ENCODE assay signal across 18 cellular contexts in genomic region chr7:134512271-134512670, GRCh38. TPM values are rescaled to one million over a fixed set of nuclear protein-coding genes. Genes with fewer than 3 reads are reported as not detected.
DNase-seq lines count a peak whose midpoint lies in the region; ATAC-seq, FAIRE-seq and TF ChIP-seq lines count a peak whose summit lies in the region.
"Had no signal": no experiment of that assay in that cellular context is flagged by ENCODE, and none has a peak within 500 bp of the region (broad histone marks: within the 10 kb centered on the region; RNA-seq: fewer than 3 reads in every experiment).

No MANE protein-coding gene starts in this region.

- no peaks in the 10 kb centered on the region for H3K27me3 ChIP-seq in mammary epithelial cell (ENCODE audit: insufficient read depth, low read length)

- in situ Hi-C loops in mammary epithelial cell (cut with MboI; ENCODE audit: low sequenced_read_pairs in 2 of 2): loop anchor here in 1 of 2 donors (5.0 kb wide), 1 partner anchor 80 kb away; no protein-coding TSS in a partner anchor

- H3K4me2 ChIP-seq in A549 (no peak overlapping the region), mammary epithelial cell (ENCODE audit: insufficient read depth, low read depth, low read length) (peak overlapping the region; percentile 56)

- H3K9me3 ChIP-seq in A549 (no peaks in the 10 kb centered on the region), mammary epithelial cell (replicated peaks; ENCODE audit: insufficient read depth, low read length) (no peaks in the 10 kb centered on the region)
- H3K9me3 ChIP-seq: Caco-2 had no signal

- no peak overlapping the region for H3K4me3 ChIP-seq in A549
- no peak overlapping the region for H3K4me3 ChIP-seq in mammary epithelial cell (replicated peaks in 1 of 3; ENCODE audit: insufficient read depth in 1 of 3, low read depth in 2 of 3, low read length in 3 of 3)
- H3K4me3 ChIP-seq: K562 had no signal

- 100% methylated on average over 1 of the region's 1 CpG for WGBS in A549 (ENCODE audit: missing lambda C conversion rate)
- WGBS in mammary epithelial cell (ENCODE audit: low coverage, missing lambda C conversion rate): 73% methylated on average over 1 of the region's 1 CpG

- TF ChIP-seq RAD21 in A549 (conservative IDR thresholded peaks at IDR 0.05 in 1 of 2, IDR thresholded peaks at IDR 0.05 in 1 of 2): no peak

- ATAC-seq in A549: no peak
- no peak for ATAC-seq in GM18520 (IDR thresholded peaks at IDR 0.05; ENCODE audit: unreplicated experiment)
- ATAC-seq in HG02798 (IDR thresholded peaks at IDR 0.05; ENCODE audit: poor library complexity, unreplicated experiment): no peak
- ATAC-seq in HG02678 (IDR thresholded peaks at IDR 0.05; ENCODE audit: unreplicated experiment): no peak
- ATAC-seq: K562 had no signal

- H3K27ac ChIP-seq in A549 (peak overlapping the region; percentile 48 to 83), mammary epithelial cell (ENCODE audit: insufficient read depth, low read depth, low read length) (peak overlapping the region; percentile 56)

- dilution Hi-C loops in mammary epithelial cell (cut with HindIII; ENCODE audit: low sequenced_read_pairs): loop anchor here (10.0 kb wide), 1 partner anchor 77 kb away; no protein-coding TSS in a partner anchor

- H3K4me1 ChIP-seq in A549 (peaks cover 37% of the 10 kb centered on the region), mammary epithelial cell (ENCODE audit: insufficient read depth, low read length) (peaks cover 52% of the 10 kb centered on the region)
- H3K4me1 ChIP-seq: Caco-2 had no signal

- no peaks in the 10 kb centered on the region for H3K79me2 ChIP-seq in mammary epithelial cell (ENCODE audit: insufficient read depth, low read length)

- no TSS peak for BruUV-seq in mammary epithelial cell (replicated peaks; lab: Mats Ljungman, UMichigan)

- H2AFZ ChIP-seq in mammary epithelial cell (ENCODE audit: low read depth, low read length): no peak overlapping the region

- intact Hi-C loops in mammary epithelial cell (cut with micrococcal nuclease): loop anchor here (1.0 to 5.0 kb wide), 4 partner anchors 34 to 145 kb away; no protein-coding TSS in a partner anchor

- no peaks in the 10 kb centered on the region for H3K36me3 ChIP-seq in mammary epithelial cell (ENCODE audit: insufficient read depth, low read length)

- POLR2A ChIA-PET in A549 (lab: Yijun Ruan, JAX): interaction anchor here (0.6 to 3.2 kb wide), 3 partner anchors 53 to 80 kb away, joined by 3 to 23 read pairs (median 9); partner anchors contain the start of gene AKR1B1

- no peak for TF ChIP-seq EP300 in A549 (IDR thresholded peaks at IDR 0.05)

- H3K9ac ChIP-seq in mammary epithelial cell (ENCODE audit: insufficient read depth, low read length): peak overlapping the region; percentile 41

- CTCF ChIA-PET in A549 (lab: Yijun Ruan, JAX) (interaction anchor here (0.6 to 28.4 kb wide), 28 partner anchors 7 to 692 kb away, joined by 3 to 914 read pairs (median 27); partner anchors contain the start of genes AKR1B1, AKR1B10 and AKR1B15), mammary epithelial cell (lab: Charles Lee; ENCODE audit: low non-redundant PET) (interaction anchor here (1.0 to 1.2 kb wide), 2 partner anchors 79 to 80 kb away, joined by 3 to 5 read pairs; no protein-coding TSS in a partner anchor)

- TF ChIP-seq CTCF in A549 (IDR thresholded peaks at IDR 0.05) (no peak), mammary epithelial cell (conservative IDR thresholded peaks at IDR 0.05 in 1 of 2, IDR thresholded peaks at IDR 0.05 in 1 of 2; ENCODE audit: extremely low read depth in 1 of 2, insufficient read depth in 1 of 2, low read depth in 1 of 2, low read length in 2 of 2) (no peak)

- no peak for TF ChIP-seq POLR2A in A549 (IDR thresholded peaks at IDR 0.05; ENCODE audit: low read length)

- no peak for FAIRE-seq in A549 (lab: Jason Lieb, UNC)
- FAIRE-seq: GM19239, K562 had no signal

- no peak for DNase-seq in A549 (ENCODE audit: low read depth in 1 of 2, low spot score in 1 of 2)
- DNase-seq in HPDE6-E6E7 (ENCODE audit: extremely low spot score): peak; percentile 12
- peak; percentile 83 for DNase-seq in mammary epithelial cell
- peak; percentile 55 for DNase-seq in kidney tubule cell (ENCODE audit: low spot score)
- DNase-seq: ACHN, AML-193, Caco-2, DMS53, H7, NCI-H1436, NCI-H2029 treated with DMSO at 0.1 percent for 48 hours, NCI-H748 treated with DMSO at 0.1 percent for 48 hours, OCI-M1 had no signal

- H4K20me1 ChIP-seq in mammary epithelial cell (ENCODE audit: insufficient read depth, low read length): no peaks in the 10 kb centered on the region

TF ChIP-seq in A549, 52 proteins besides CTCF, POLR2A, EP300 and RAD21:
- no peak for TF ChIP-seq E2F6 (IDR thresholded peaks at IDR 0.05; ENCODE audit: borderline replicate concordance, low read depth)
- no peak for TF ChIP-seq CBX2 (IDR thresholded peaks at IDR 0.05; ENCODE audit: borderline replicate concordance, low read depth)
- no peak for TF ChIP-seq GATA3 (IDR thresholded peaks at IDR 0.05; ENCODE audit: borderline replicate concordance)
- TF ChIP-seq MYC (IDR thresholded peaks at IDR 0.05; ENCODE audit: borderline replicate concordance, low read length): no peak
- TF ChIP-seq RARB (CRISPR knock-in tag; IDR thresholded peaks at IDR 0.05): no peak
- TF ChIP-seq MAFK (IDR thresholded peaks at IDR 0.05; ENCODE audit: partially characterized antibody): no peak
- TF ChIP-seq FOSL2 (IDR thresholded peaks at IDR 0.05): no peak
- peak; percentile 33; the same call in 1 of the 2 replicates for TF ChIP-seq FOSL2 (CRISPR knock-in tag; IDR thresholded peaks at IDR 0.05)
TF ChIP-seq in A549: peak in this region for 1.

RNA-seq across cellular contexts. Expression of gene AKR1B10, which starts 15.1 kb away (rescaled TPM):
- polyA plus RNA-seq in A549 (2011; rRNA removed) (5,007 and 5,423 TPM in 2 replicates), A549 (2017; fragmentation: RNase III; extraction: RNeasy Plus Mini Kit Qiagen cat#74134 plus additional on column Dnase treatment) (2,953 to 3,542 TPM (median 3,237 TPM) in 3 replicates), mammary epithelial cell (4.7 TPM)
- polyA plus RNA-seq in A549 (2012; cell fraction: cytosol; rRNA removed): 2,033 and 2,091 TPM in 2 replicates
- polyA plus RNA-seq in A549 (2012; cell fraction: nucleus; rRNA removed): 892 and 1,126 TPM in 2 replicates
- 2,016 and 2,285 TPM in 2 replicates for polyA minus RNA-seq in A549 (2011; rRNA and poly(A)+ RNA removed)
- 1 to 10 TPM; 1.0 to 1.7 TPM for total RNA-seq in mammary epithelial cell
- polyA minus RNA-seq in mammary epithelial cell: 0.83 TPM
- total RNA-seq: H7, K562 had no signal
- polyA plus RNA-seq: K562 had no signal

RNA-seq across cellular contexts. Expression of gene AKR1B15, which starts 36.6 kb away (rescaled TPM):
- polyA plus RNA-seq in A549 (2011; rRNA removed): 17.9 and 19.9 TPM in 2 replicates
- polyA plus RNA-seq in A549 (2012; cell fraction: cytosol; rRNA removed): 2.1 and 2.3 TPM in 2 replicates
- 1.6 and 3.6 TPM in 2 replicates for polyA plus RNA-seq in A549 (2012; cell fraction: nucleus; rRNA removed)
- 22.0 to 26.7 TPM (median 24.7 TPM) in 3 replicates for polyA plus RNA-seq in A549 (2017; fragmentation: RNase III; extraction: RNeasy Plus Mini Kit Qiagen cat#74134 plus additional on column Dnase treatment)
- 12.8 and 12.9 TPM in 2 replicates for polyA minus RNA-seq in A549 (2011; rRNA and poly(A)+ RNA removed)
- total RNA-seq in mammary epithelial cell: not detected
- polyA plus RNA-seq in mammary epithelial cell: not detected
- not detected for polyA minus RNA-seq in mammary epithelial cell
- total RNA-seq: Caco-2, H7, K562 had no signal
- polyA plus RNA-seq: K562 had no signal

RNA-seq across cellular contexts. Expression of gene AKR1B1, which starts 53.4 kb away (rescaled TPM):
- 1,636 and 1,761 TPM in 2 replicates for polyA plus RNA-seq in A549 (2011; rRNA removed)
- 1,617 and 1,738 TPM in 2 replicates for polyA plus RNA-seq in A549 (2012; cell fraction: cytosol; rRNA removed)
- 1,542 and 1,798 TPM in 2 replicates for polyA plus RNA-seq in A549 (2012; cell fraction: nucleus; rRNA removed)
- polyA plus RNA-seq in A549 (2017; fragmentation: RNase III; extraction: RNeasy Plus Mini Kit Qiagen cat#74134 plus additional on column Dnase treatment): 4,339 to 6,918 TPM (median 6,205 TPM) in 3 replicates
- polyA minus RNA-seq in A549 (2011; rRNA and poly(A)+ RNA removed): 620 and 678 TPM in 2 replicates
- total RNA-seq in mammary epithelial cell: 100 to 1,000 TPM in 1 of 2 donors, 10 to 100 TPM in 1; 78.9 to 137 TPM
- 286 TPM for polyA plus RNA-seq in mammary epithelial cell
- 117 TPM for polyA minus RNA-seq in mammary epithelial cell

Comparison
In these comparisons a context has a peak if more than half of its experiments do, and no peak if none do; other contexts are left out.
1. DNase-seq: peak in HPDE6-E6E7 (single experiment), mammary epithelial cell (single experiment) and kidney tubule cell (single experiment); none in A549 (0 of 2).
2. RNA of gene AKR1B10, which starts 15.1 kb away (polyA plus RNA-seq): 892 to 5,423 TPM in A549; 4.7 TPM in mammary epithelial cell (single experiment); every median in the first group is over 100 times any median in the second.